Comparison of ENCODE assay signal across 9 cellular contexts in the genomic region with DNA sequence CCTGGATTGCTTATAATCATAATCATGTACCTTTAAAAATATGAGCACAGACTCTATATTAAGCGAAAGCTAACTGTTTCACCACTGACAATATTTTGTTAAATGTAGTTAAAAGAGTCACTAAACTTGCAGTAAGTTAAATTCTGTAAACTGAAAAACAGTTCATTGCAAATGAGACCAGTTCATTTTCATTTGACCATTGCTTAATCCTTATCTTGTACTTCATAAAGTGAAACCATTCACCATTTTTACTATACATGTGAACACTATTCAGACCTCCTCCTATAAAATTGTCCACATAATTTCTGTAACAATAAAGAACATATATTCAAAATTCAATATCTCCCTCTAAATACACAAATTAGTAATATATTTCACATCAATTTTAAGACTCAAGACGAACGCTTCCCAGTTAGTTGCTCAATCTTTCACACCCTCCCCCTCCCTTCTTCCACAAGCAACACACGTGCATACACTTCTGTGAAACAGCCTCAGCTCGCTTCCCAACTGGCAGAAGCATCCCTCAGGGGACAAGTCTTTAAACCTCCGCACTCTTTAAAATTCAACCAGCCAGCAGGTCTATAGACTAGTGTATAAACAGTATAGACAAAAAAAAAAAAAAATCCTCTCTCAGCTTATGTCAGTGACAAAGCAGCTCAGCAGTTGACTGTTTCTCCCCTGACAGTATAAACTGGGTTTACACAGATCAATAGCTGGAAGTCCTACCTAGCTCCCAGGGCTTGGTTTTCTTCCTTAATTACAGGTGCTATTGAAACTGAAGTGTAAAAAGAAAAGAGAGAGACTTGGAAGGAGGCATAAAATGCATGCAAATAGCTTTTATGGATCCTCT.
DNase-seq lines count a peak whose midpoint lies in the region; ATAC-seq and TF ChIP-seq lines count a peak whose summit lies in the region.
"Had no signal": no experiment of that assay in that cellular context is flagged by ENCODE, and none has a peak within 500 bp of the region (broad histone marks: within the 10 kb centered on the region; RNA-seq: fewer than 3 reads in every experiment).

No MANE protein-coding gene starts in this region.

- TF ChIP-seq CTCF in esophagus muscularis mucosa (IDR thresholded peaks at IDR 0.05) (no peak), osteoblast (IDR thresholded peaks at IDR 0.05; ENCODE audit: extremely low read depth, low read depth, low read length) (no peak)

- H3K79me2 ChIP-seq in osteoblast (ENCODE audit: insufficient read depth, low read length) = no peaks in the 10 kb centered on the region

- intact Hi-C loops in esophagus muscularis mucosa (cut with DNase I) = no loop called here

- peak overlapping the region; percentile 79 for H3K4me2 ChIP-seq in osteoblast (ENCODE audit: insufficient read depth, low read length)

- H3K4me1 ChIP-seq in esophagus muscularis mucosa = peaks cover 0 to 12% (median 9%) of the 10 kb centered on the region in 4 donors
- H3K4me1 ChIP-seq in osteoblast (ENCODE audit: insufficient read depth, low read length) = no peaks in the 10 kb centered on the region

- peak overlapping the region; percentile 47 for H2AFZ ChIP-seq in osteoblast (ENCODE audit: low read length)

- no peak for TF ChIP-seq POLR2A in esophagus muscularis mucosa (IDR thresholded peaks at IDR 0.05; ENCODE audit: low read depth)

- H3K27ac ChIP-seq in esophagus muscularis mucosa (replicated peaks in 1 of 4) = no peak overlapping the region
- peak overlapping the region; percentile 10 for H3K27ac ChIP-seq in osteoblast (ENCODE audit: low read depth, low read length)

- no peaks in the 10 kb centered on the region for H4K20me1 ChIP-seq in osteoblast (ENCODE audit: insufficient read depth, low read length)

- H3K9me3 ChIP-seq in esophagus muscularis mucosa (no peaks in the 10 kb centered on the region), osteoblast (ENCODE audit: low read depth, low read length) (no peaks in the 10 kb centered on the region)

- no peak for ATAC-seq in HG02759 (IDR thresholded peaks at IDR 0.05; ENCODE audit: unreplicated experiment)

- no peak for TF ChIP-seq EP300 in esophagus muscularis mucosa (IDR thresholded peaks at IDR 0.05)

- 58% methylated on average over 6 of the region's 6 CpGs for WGBS in esophagus muscularis mucosa

- H3K36me3 ChIP-seq in esophagus muscularis mucosa = no peaks in the 10 kb centered on the region
- H3K36me3 ChIP-seq in osteoblast (ENCODE audit: insufficient read depth, low read length) = no peaks in the 10 kb centered on the region

- peak; percentile 18 for DNase-seq in EL
- DNase-seq in NCI-H524 (lab: John Stamatoyannopoulos, UW) = peak; percentile 81 to 93
- DNase-seq in esophagus muscularis mucosa (ENCODE audit: extremely low spot score) = no peak
- DNase-seq in osteoblast (ENCODE audit: insufficient read length, low spot score, missing footprints) = no peak
- DNase-seq in activated CD4-positive, alpha-beta T cell treated with anti-CD3 and anti-CD28 coated beads, Interleukin-2, amount 50 U/mL, for 4 hours = no peak
- no peak for DNase-seq in germinal center (ENCODE audit: low spot score)
- no peak for DNase-seq in stimulated activated CD4-positive, alpha-beta T cell treated with anti-CD3 and anti-CD28 coated beads, Interleukin-2, amount 100 ng/mL, for 48 hours
- DNase-seq: activated T-cell treated with anti-CD3 and anti-CD28 coated beads, Interleukin-2, amount 50 U/mL, for 24 hours had no signal

- peak overlapping the region; percentile 13 to 36 (median 28) for H3K4me3 ChIP-seq in esophagus muscularis mucosa
- peak overlapping the region; percentile 63 for H3K4me3 ChIP-seq in osteoblast (ENCODE audit: insufficient read depth, low read length)

- H3K27me3 ChIP-seq in esophagus muscularis mucosa (no peaks in the 10 kb centered on the region), osteoblast (ENCODE audit: insufficient read depth, low read length) (no peaks in the 10 kb centered on the region)

Comparison
In these comparisons a context has a peak if more than half of its experiments do, and no peak if none do; other contexts are left out.
1. DNase-seq: peak in EL (single experiment) and NCI-H524 (2 of 2); none in esophagus muscularis mucosa (single experiment), osteoblast (single experiment), activated CD4-positive, alpha-beta T cell treated with anti-CD3 and anti-CD28 coated beads, Interleukin-2, amount 50 U/mL, for 4 hours (0 of 2), germinal center (single experiment) and stimulated activated CD4-positive, alpha-beta T cell treated with anti-CD3 and anti-CD28 coated beads, Interleukin-2, amount 100 ng/mL, for 48 hours (0 of 2).